In the genomic region with DNA sequence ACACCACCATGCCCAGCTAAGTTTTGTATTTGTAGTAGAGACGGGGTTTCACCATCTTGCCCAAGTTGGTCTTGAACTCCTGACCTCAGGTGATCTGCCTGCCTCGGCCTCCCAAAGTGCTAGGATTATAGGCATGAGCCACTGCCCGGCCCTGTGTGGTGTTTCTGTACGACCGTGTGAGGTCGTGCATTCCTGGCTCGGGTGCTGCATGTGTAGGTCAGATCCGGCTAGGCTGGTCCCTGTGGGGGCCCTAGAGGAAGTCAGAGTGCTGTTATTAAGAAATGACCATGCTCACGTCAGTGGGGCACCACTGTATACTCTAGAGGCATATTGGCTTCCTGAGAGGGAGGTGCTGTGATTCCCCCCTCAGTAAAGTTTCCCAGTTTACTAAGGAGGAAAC, we compare ENCODE assay signal across 33 cellular contexts. TPM values are rescaled to one million over a fixed set of nuclear protein-coding genes. Genes with fewer than 3 reads are reported as not detected.
DNase-seq lines count a peak whose midpoint lies in the region; ATAC-seq, FAIRE-seq and TF ChIP-seq lines count a peak whose summit lies in the region.
"Had no signal": no experiment of that assay in that cellular context is flagged by ENCODE, and none has a peak within 500 bp of the region (broad histone marks: within the 10 kb centered on the region; RNA-seq: fewer than 3 reads in every experiment).

No MANE protein-coding gene starts in this region.

- no peak overlapping the region for H3K4me3 ChIP-seq in BLaER1 treated with 17β-estradiol and CSF1 and Interleukin-3, amounts not matched to agents 10 nM and 100 nM
- H3K4me3 ChIP-seq in pancreas (no peak overlapping the region), Peyer's patch (no peak overlapping the region)
- H3K4me3 ChIP-seq: cardiac muscle cell, MG63, ovary, tibial nerve had no signal

- CTCF ChIA-PET in activated CD4-positive, alpha-beta T cell treated with anti-CD3 and anti-CD28 coated beads for 36 hours (lab: Charles Lee) = no interaction called here

- TF ChIP-seq POLR2A in Peyer's patch (IDR thresholded peaks at IDR 0.05) = no peak

- peaks cover 0 to 5% (median 3%) of the 10 kb centered on the region in 11 experiments; a peak in 5 of 22 replicates for H3K9me3 ChIP-seq in BLaER1 treated with 17β-estradiol and CSF1 and Interleukin-3, amounts not matched to agents 10 nM and 100 nM (replicated peaks in 1 of 11)
- no peaks in the 10 kb centered on the region for H3K9me3 ChIP-seq in pancreas
- H3K9me3 ChIP-seq in Peyer's patch = peaks cover 0 to 3% (median 0%) of the 10 kb centered on the region in 4 donors
- H3K9me3 ChIP-seq: MG63, ovary had no signal

- peak overlapping the region; percentile 33 to 87 (median 71) for H3K4me2 ChIP-seq in BLaER1 treated with 17β-estradiol and CSF1 and Interleukin-3, amounts not matched to agents 10 nM and 100 nM

- no peak for ATAC-seq in pancreas
- ATAC-seq in effector memory CD8-positive, alpha-beta T cell (replicated peaks) = no peak
- ATAC-seq in activated CD4-positive, alpha-beta T cell treated with anti-CD3 and anti-CD28 coated beads for 36 hours = no peak
- ATAC-seq in HG03175 (IDR thresholded peaks at IDR 0.05; ENCODE audit: unreplicated experiment) = no peak
- ATAC-seq: activated CD8-positive, alpha-beta T cell treated with anti-CD3 and anti-CD28 coated beads for 36 hours; CD8-positive, alpha-beta T cell; esophagus mucosa; Panc1 had no signal

- H3K36me3 Mint-ChIP-seq in glutamatergic neuron (ENCODE audit: unreplicated experiment) = no peaks in the 10 kb centered on the region
- no peaks in the 10 kb centered on the region for H3K36me3 Mint-ChIP-seq in effector memory CD8-positive, alpha-beta T cell (ENCODE audit: insufficient read depth)
- no peaks in the 10 kb centered on the region for H3K36me3 Mint-ChIP-seq in activated CD4-positive, alpha-beta T cell treated with anti-CD3 and anti-CD28 coated beads for 36 hours (ENCODE audit: low read depth)
- H3K36me3 Mint-ChIP-seq: activated naive CD8-positive, alpha-beta T cell treated with anti-CD3 and anti-CD28 coated beads for 36 hours; CD8-positive, alpha-beta T cell had no signal

- no peak overlapping the region for H3K4me3 Mint-ChIP-seq in glutamatergic neuron (ENCODE audit: unreplicated experiment)
- no peak overlapping the region for H3K4me3 Mint-ChIP-seq in effector memory CD8-positive, alpha-beta T cell
- no peak overlapping the region for H3K4me3 Mint-ChIP-seq in activated CD4-positive, alpha-beta T cell treated with anti-CD3 and anti-CD28 coated beads for 36 hours
- H3K4me3 Mint-ChIP-seq: activated CD8-positive, alpha-beta T cell treated with anti-CD3 and anti-CD28 coated beads for 36 hours; activated naive CD8-positive, alpha-beta T cell treated with anti-CD3 and anti-CD28 coated beads for 36 hours; activated T-helper 1 cell treated with anti-CD3 and anti-CD28 coated beads, Interleukin-12 subunit alpha, Interleukin-12 subunit beta, Interleukin-2, Interleukin-4 antibody, amounts not matched to agents 30 ng/mL and 10 ng/mL and 1 ng/mL, durations not matched to agents 14 hours and 24 hours and 36 hours; CD8-positive, alpha-beta T cell; nephron; T-helper 2 cell treated with Interferon-gamma antibody and Interleukin-4, amounts not matched to agents 5 μg/mL and 100 μg/mL, for 36 hours had no signal

- peak overlapping the region in 4 of 11 experiments; percentile 40 to 61 (median 52); a peak in 7 of 22 replicates for H3K27ac ChIP-seq in BLaER1 treated with 17β-estradiol and CSF1 and Interleukin-3, amounts not matched to agents 10 nM and 100 nM
- H3K27ac ChIP-seq in VCaP = peak overlapping the region; percentile 99; the same call in 1 of the 2 replicates
- peak overlapping the region; percentile 28 to 77 (median 70) for H3K27ac ChIP-seq in pancreas
- peak overlapping the region in 1 of 4 donors; percentile 21 for H3K27ac ChIP-seq in Peyer's patch
- H3K27ac ChIP-seq: cardiac muscle cell, ovary, tibial nerve had no signal

- H3K4me1 ChIP-seq in BLaER1 treated with 17β-estradiol and CSF1 and Interleukin-3, amounts not matched to agents 10 nM and 100 nM = peaks cover 12 to 43% (median 26%) of the 10 kb centered on the region in 10 experiments
- H3K4me1 ChIP-seq in pancreas (peaks cover 54% of the 10 kb centered on the region in 3 donors), Peyer's patch (peaks cover 0 to 67% (median 2%) of the 10 kb centered on the region in 4 donors)

- peaks cover 14% of the 10 kb centered on the region for H3K9me3 Mint-ChIP-seq in glutamatergic neuron (ENCODE audit: unreplicated experiment)
- H3K9me3 Mint-ChIP-seq in effector memory CD8-positive, alpha-beta T cell = peaks cover 0 to 2% of the 10 kb centered on the region in 2 donors
- no peaks in the 10 kb centered on the region for H3K9me3 Mint-ChIP-seq in activated CD4-positive, alpha-beta T cell treated with anti-CD3 and anti-CD28 coated beads for 36 hours (ENCODE audit: low read depth)
- H3K9me3 Mint-ChIP-seq: activated CD8-positive, alpha-beta T cell treated with anti-CD3 and anti-CD28 coated beads for 36 hours; activated naive CD8-positive, alpha-beta T cell treated with anti-CD3 and anti-CD28 coated beads for 36 hours; activated T-helper 1 cell treated with anti-CD3 and anti-CD28 coated beads, Interleukin-12 subunit alpha, Interleukin-12 subunit beta, Interleukin-2, Interleukin-4 antibody, amounts not matched to agents 30 ng/mL and 10 ng/mL and 1 ng/mL, durations not matched to agents 14 hours and 24 hours and 36 hours; CD8-positive, alpha-beta T cell; nephron; T-helper 2 cell treated with Interferon-gamma antibody and Interleukin-4, amounts not matched to agents 5 μg/mL and 100 μg/mL, for 36 hours had no signal

- WGBS in pancreas, 2 donors = 54% methylated on average over 9 of the region's 9 CpGs

- H3K27me3 ChIP-seq in BLaER1 treated with 17β-estradiol and CSF1 and Interleukin-3, amounts not matched to agents 10 nM and 100 nM = no peaks in the 10 kb centered on the region
- no peaks in the 10 kb centered on the region for H3K27me3 ChIP-seq in pancreas
- H3K27me3 ChIP-seq in Peyer's patch = no peaks in the 10 kb centered on the region
- H3K27me3 ChIP-seq: cardiac muscle cell, MG63, ovary, tibial nerve had no signal

- H3K27me3 Mint-ChIP-seq in glutamatergic neuron (ENCODE audit: unreplicated experiment) = peaks cover 10% of the 10 kb centered on the region
- no peaks in the 10 kb centered on the region for H3K27me3 Mint-ChIP-seq in effector memory CD8-positive, alpha-beta T cell
- H3K27me3 Mint-ChIP-seq in activated CD4-positive, alpha-beta T cell treated with anti-CD3 and anti-CD28 coated beads for 36 hours = no peaks in the 10 kb centered on the region
- H3K27me3 Mint-ChIP-seq: activated CD8-positive, alpha-beta T cell treated with anti-CD3 and anti-CD28 coated beads for 36 hours; activated naive CD8-positive, alpha-beta T cell treated with anti-CD3 and anti-CD28 coated beads for 36 hours had no signal

- TF ChIP-seq CTCF in VCaP (conservative IDR thresholded peaks at IDR 0.05) = no peak
- TF ChIP-seq CTCF in glutamatergic neuron (IDR thresholded peaks at IDR 0.05; ENCODE audit: partially characterized antibody, unreplicated experiment) = no peak
- no peak for TF ChIP-seq CTCF in pancreas (IDR thresholded peaks at IDR 0.05)
- TF ChIP-seq CTCF in Peyer's patch (IDR thresholded peaks at IDR 0.05) = no peak

- POLR2A ChIA-PET in activated CD4-positive, alpha-beta T cell treated with anti-CD3 and anti-CD28 coated beads for 36 hours (lab: Charles Lee) = no interaction called here

- H3K27ac Mint-ChIP-seq in glutamatergic neuron (ENCODE audit: unreplicated experiment) = no peak overlapping the region
- H3K27ac Mint-ChIP-seq in effector memory CD8-positive, alpha-beta T cell = no peak overlapping the region
- H3K27ac Mint-ChIP-seq in activated CD4-positive, alpha-beta T cell treated with anti-CD3 and anti-CD28 coated beads for 36 hours = no peak overlapping the region
- H3K27ac Mint-ChIP-seq: activated CD8-positive, alpha-beta T cell treated with anti-CD3 and anti-CD28 coated beads for 36 hours; activated naive CD8-positive, alpha-beta T cell treated with anti-CD3 and anti-CD28 coated beads for 36 hours; CD8-positive, alpha-beta T cell; T-helper 2 cell treated with Interferon-gamma antibody and Interleukin-4, amounts not matched to agents 5 μg/mL and 100 μg/mL, for 36 hours had no signal

- peaks cover 0 to 24% (median 0%) of the 10 kb centered on the region in 11 experiments; a peak in 6 of 22 replicates for H4K20me1 ChIP-seq in BLaER1 treated with 17β-estradiol and CSF1 and Interleukin-3, amounts not matched to agents 10 nM and 100 nM

- peak; percentile 15 for DNase-seq in glutamatergic neuron
- DNase-seq in pancreas = peak in 3 of 6 donors; percentile 25 to 54 (median 38)
- no peak for DNase-seq in effector memory CD8-positive, alpha-beta T cell
- DNase-seq in activated CD4-positive, alpha-beta T cell treated with anti-CD3 and anti-CD28 coated beads for 36 hours = no peak
- DNase-seq in Peyer's patch = no peak
- DNase-seq: activated CD8-positive, alpha-beta memory T cell treated with anti-CD3 and anti-CD28 coated beads, Interleukin-2, amount 50 U/mL, for 48 hours; activated CD8-positive, alpha-beta T cell treated with anti-CD3 and anti-CD28 coated beads for 36 hours; activated naive CD8-positive, alpha-beta T cell treated with anti-CD3 and anti-CD28 coated beads for 36 hours; CD8-positive, alpha-beta T cell; dermis blood vessel endothelial cell; foreskin fibroblast; KBM-7; kidney glomerular epithelial cell; MG63; NCI-H1105; NCI-H187 treated with DMSO at 0.1 percent for 48 hours; NCI-H2171; NCI-H524; ovary; stimulated activated CD8-positive, alpha-beta memory T cell treated with anti-CD3 and anti-CD28 coated beads, Interleukin-4, amount 100 ng/mL, for 48 hours had no signal

- FAIRE-seq in pancreas (lab: Jason Lieb, UNC) = no peak
- FAIRE-seq: GM18507, H54 had no signal

- peaks cover 58% of the 10 kb centered on the region for H3K4me1 Mint-ChIP-seq in glutamatergic neuron (ENCODE audit: low read depth, unreplicated experiment)
- no peaks in the 10 kb centered on the region for H3K4me1 Mint-ChIP-seq in effector memory CD8-positive, alpha-beta T cell (ENCODE audit: low read depth in 2 of 2)
- no peaks in the 10 kb centered on the region for H3K4me1 Mint-ChIP-seq in activated CD4-positive, alpha-beta T cell treated with anti-CD3 and anti-CD28 coated beads for 36 hours
- H3K4me1 Mint-ChIP-seq: activated naive CD8-positive, alpha-beta T cell treated with anti-CD3 and anti-CD28 coated beads for 36 hours had no signal

- no peaks in the 10 kb centered on the region for H3K36me3 ChIP-seq in BLaER1 treated with 17β-estradiol and CSF1 and Interleukin-3, amounts not matched to agents 10 nM and 100 nM
- no peaks in the 10 kb centered on the region for H3K36me3 ChIP-seq in pancreas
- no peaks in the 10 kb centered on the region for H3K36me3 ChIP-seq in Peyer's patch
- H3K36me3 ChIP-seq: cardiac muscle cell, MG63, ovary, tibial nerve had no signal

- H3K9ac ChIP-seq in BLaER1 treated with 17β-estradiol and CSF1 and Interleukin-3, amounts not matched to agents 10 nM and 100 nM = peak overlapping the region in 3 of 11 experiments; percentile 21 to 54 (median 30); a peak in 5 of 22 replicates

- intact Hi-C loops in pancreas (cut with DNase I) = loop anchor here in 1 of 3 donors (5.0 kb wide), 1 partner anchor 35 kb away; no protein-coding TSS in a partner anchor
- intact Hi-C loops in activated CD4-positive, alpha-beta T cell treated with anti-CD3 and anti-CD28 coated beads for 36 hours (cut with DNase I, micrococcal nuclease) = no loop called here

RNA-seq across cellular contexts. Expression of a gene that starts 13.7 kb away (rescaled TPM):
- total RNA-seq in glutamatergic neuron (ENCODE audit: unreplicated experiment) = 336 TPM
- total RNA-seq in pancreas = 100 to 1,000 TPM in 1 of 6 donors, 10 to 100 TPM in 5; 53.5 to 114 (median 89.4) TPM
- polyA plus RNA-seq in pancreas = 100 to 1,000 TPM in 1 of 2 donors, 10 to 100 TPM in 1; 77.4 to 121 TPM
- 1 to 10 TPM; 3.3 to 4.6 TPM for total RNA-seq in activated CD4-positive, alpha-beta T cell treated with anti-CD3 and anti-CD28 coated beads for 36 hours
- total RNA-seq in Peyer's patch = 100 to 1,000 TPM; 155 to 577 (median 259) TPM
- total RNA-seq: dermis blood vessel endothelial cell, lung microvascular endothelial cell had no signal

Comparison
In these comparisons a context has a peak if more than half of its experiments do, and no peak if none do; other contexts are left out.
1. RNA of a gene that starts 13.7 kb away (total RNA-seq): 336 TPM in glutamatergic neuron (single experiment), 155 to 577 TPM in Peyer's patch and 53.5 to 114 TPM in pancreas; 3.3 to 4.6 TPM in activated CD4-positive, alpha-beta T cell treated with anti-CD3 and anti-CD28 coated beads for 36 hours; every median in the first group is over 4 times any median in the second.